Comparison of ENCODE assay signal across 9 cellular contexts in genomic region chr9:127966416-127967150, GRCh38. TPM values are rescaled to one million over a fixed set of nuclear protein-coding genes. Genes with fewer than 3 reads are reported as not detected.
DNase-seq lines count a peak whose midpoint lies in the region; ATAC-seq and TF ChIP-seq lines count a peak whose summit lies in the region.
"Had no signal": no experiment of that assay in that cellular context is flagged by ENCODE, and none has a peak within 500 bp of the region (broad histone marks: within the 10 kb centered on the region; RNA-seq: fewer than 3 reads in every experiment).

No MANE protein-coding gene starts in this region.

- H3K36me3 ChIP-seq in transverse colon, result no peaks in the 10 kb centered on the region

- peak overlapping the region; percentile 88 for H3K4me3 Mint-ChIP-seq in activated naive CD4-positive, alpha-beta T cell treated with anti-CD3 and anti-CD28 coated beads, Interleukin-2, amount 50 U/mL, for 24 hours
- H3K4me3 Mint-ChIP-seq in activated naive CD8-positive, alpha-beta T cell treated with anti-CD3 and anti-CD28 coated beads for 36 hours, result peak overlapping the region; percentile 74
- H3K4me3 Mint-ChIP-seq in memory B cell, result no peak overlapping the region

- no peaks in the 10 kb centered on the region for H3K9me3 Mint-ChIP-seq in activated naive CD4-positive, alpha-beta T cell treated with anti-CD3 and anti-CD28 coated beads, Interleukin-2, amount 50 U/mL, for 24 hours
- no peaks in the 10 kb centered on the region for H3K9me3 Mint-ChIP-seq in activated naive CD8-positive, alpha-beta T cell treated with anti-CD3 and anti-CD28 coated beads for 36 hours
- H3K9me3 Mint-ChIP-seq in memory B cell, result no peaks in the 10 kb centered on the region

- intact Hi-C loops in transverse colon (cut with DNase I; ENCODE audit: low total_unique reads), result no loop called here

- ATAC-seq in memory B cell (ENCODE audit: low read depth), result no peak

- H3K4me3 ChIP-seq in transverse colon, result no peak overlapping the region

- DNase-seq in activated naive CD4-positive, alpha-beta T cell treated with Interleukin-2 at 50 U/mL for 16 hours, result no peak
- DNase-seq in activated naive CD8-positive, alpha-beta T cell treated with anti-CD3 and anti-CD28 coated beads for 36 hours, result no peak
- DNase-seq in memory B cell (ENCODE audit: low spot score in 2 of 2) (no peak), transverse colon (peak; percentile 17), ureter (ENCODE audit: low spot score) (no peak), DMS114 treated with DMSO at 0.1 percent for 48 hours (lab: John Stamatoyannopoulos, UW; ENCODE audit: unreplicated experiment) (no peak), hippocampal formation (lab: John Stamatoyannopoulos, UW) (no peak)
- DNase-seq: retina had no signal

- H3K9me3 ChIP-seq in transverse colon, result no peaks in the 10 kb centered on the region

- H3K27me3 Mint-ChIP-seq in activated naive CD4-positive, alpha-beta T cell treated with anti-CD3 and anti-CD28 coated beads, Interleukin-2, amount 50 U/mL, for 24 hours, result no peaks in the 10 kb centered on the region
- H3K27me3 Mint-ChIP-seq in activated naive CD8-positive, alpha-beta T cell treated with anti-CD3 and anti-CD28 coated beads for 36 hours, result no peaks in the 10 kb centered on the region
- H3K27me3 Mint-ChIP-seq in memory B cell, result no peaks in the 10 kb centered on the region

- peaks cover 2% of the 10 kb centered on the region for H3K36me3 Mint-ChIP-seq in activated naive CD4-positive, alpha-beta T cell treated with anti-CD3 and anti-CD28 coated beads, Interleukin-2, amount 50 U/mL, for 24 hours
- H3K36me3 Mint-ChIP-seq in activated naive CD8-positive, alpha-beta T cell treated with anti-CD3 and anti-CD28 coated beads for 36 hours, result peaks cover 31% of the 10 kb centered on the region
- H3K36me3 Mint-ChIP-seq in memory B cell, result peaks cover 8% of the 10 kb centered on the region

- TF ChIP-seq POLR2A in transverse colon (IDR thresholded peaks at IDR 0.05), result no peak

- H3K27ac ChIP-seq in transverse colon, result peak overlapping the region; percentile 94 to 98 (median 98)

- H3K27me3 ChIP-seq in transverse colon, result no peaks in the 10 kb centered on the region

- in situ Hi-C loops in transverse colon (cut with MboI; ENCODE audit: low pct_ligation_motif_present in 1 of 4, low pct_unique_long_range_greater_than_20kb in 1 of 4, low sequenced_read_pairs in 3 of 4), result loop anchor here in 1 of 4 donors (25.0 kb wide), 1 partner anchor 146 kb away; no protein-coding TSS in a partner anchor

- peaks cover 86 to 100% (median 99%) of the 10 kb centered on the region in 4 donors for H3K4me1 ChIP-seq in transverse colon

- peaks cover 98% of the 10 kb centered on the region for H3K4me1 Mint-ChIP-seq in activated naive CD4-positive, alpha-beta T cell treated with anti-CD3 and anti-CD28 coated beads, Interleukin-2, amount 50 U/mL, for 24 hours
- H3K4me1 Mint-ChIP-seq in activated naive CD8-positive, alpha-beta T cell treated with anti-CD3 and anti-CD28 coated beads for 36 hours, result peaks cover 98% of the 10 kb centered on the region
- peaks cover 85% of the 10 kb centered on the region for H3K4me1 Mint-ChIP-seq in memory B cell

- 51% methylated on average over 7 of the region's 8 CpGs; no CpG with 5 or more reads in 1 of the 2 donors for WGBS in transverse colon (ENCODE audit: low coverage in 1 of 2), 2 donors

- peak overlapping the region; percentile 83 for H3K27ac Mint-ChIP-seq in activated naive CD4-positive, alpha-beta T cell treated with anti-CD3 and anti-CD28 coated beads, Interleukin-2, amount 50 U/mL, for 24 hours
- peak overlapping the region; percentile 95 for H3K27ac Mint-ChIP-seq in activated naive CD8-positive, alpha-beta T cell treated with anti-CD3 and anti-CD28 coated beads for 36 hours
- H3K27ac Mint-ChIP-seq in memory B cell, result peak overlapping the region; percentile 55

- TF ChIP-seq CTCF in transverse colon (IDR thresholded peaks at IDR 0.05), result no peak

- TF ChIP-seq EP300 in transverse colon (IDR thresholded peaks at IDR 0.05; ENCODE audit: low read depth), result no peak

RNA-seq across cellular contexts. Expression of gene EEIG1, which starts 14.2 kb away (rescaled TPM):
- 10 to 100 TPM; 77.2 to 83.8 TPM for total RNA-seq in activated naive CD8-positive, alpha-beta T cell treated with anti-CD3 and anti-CD28 coated beads for 36 hours
- total RNA-seq in transverse colon (100 to 1,000 TPM in 2 of 4 donors, 10 to 100 TPM in 2; 77.0 to 230 (median 96.7) TPM), ureter (99.6 TPM)

RNA-seq across cellular contexts. Expression of gene DPM2, which starts 28.9 kb away (rescaled TPM):
- 10 to 100 TPM; 55.4 to 57.6 TPM for total RNA-seq in activated naive CD8-positive, alpha-beta T cell treated with anti-CD3 and anti-CD28 coated beads for 36 hours
- total RNA-seq in transverse colon (100 to 1,000 TPM in 1 of 4 donors, 10 to 100 TPM in 3; 20.6 to 249 (median 26.3) TPM), ureter (41.1 TPM)

RNA-seq across cellular contexts. Expression of gene PIP5KL1, which starts 36.0 kb away (rescaled TPM):
- 1 to 10 TPM; 2.3 to 3.2 TPM for total RNA-seq in activated naive CD8-positive, alpha-beta T cell treated with anti-CD3 and anti-CD28 coated beads for 36 hours
- total RNA-seq in transverse colon (1 to 10 TPM in 1 of 4 donors, not detected in 3; 4.6 TPM), ureter (3.3 TPM)

RNA-seq across cellular contexts. Expression of gene ST6GALNAC4, which starts 49.7 kb away (rescaled TPM):
- 10 to 100 TPM; 45.3 to 51.2 TPM for total RNA-seq in activated naive CD8-positive, alpha-beta T cell treated with anti-CD3 and anti-CD28 coated beads for 36 hours
- total RNA-seq in transverse colon (10 to 100 TPM; 16.7 to 66.1 (median 47.3) TPM), ureter (25.8 TPM)
